In genomic region chr5:150113047-150113744, GRCh38 we compare ENCODE assay signal across 9 cellular contexts. TPM values are rescaled to one million over a fixed set of nuclear protein-coding genes. Genes with fewer than 3 reads are reported as not detected.
DNase-seq lines count a peak whose midpoint lies in the region; ATAC-seq and TF ChIP-seq lines count a peak whose summit lies in the region.
"Had no signal": no experiment of that assay in that cellular context is flagged by ENCODE, and none has a peak within 500 bp of the region (broad histone marks: within the 10 kb centered on the region; RNA-seq: fewer than 3 reads in every experiment).

No MANE protein-coding gene starts in this region.

- H3K4me1 ChIP-seq in left ventricle myocardium inferior (peaks cover 24% of the 10 kb centered on the region), sigmoid colon (peaks cover 0 to 12% (median 0%) of the 10 kb centered on the region in 4 donors)

- ATAC-seq in activated T-cell treated with anti-CD3 and anti-CD28 coated beads, Interleukin-2, amount 50 U/mL, for 72 hours (replicated peaks in 1 of 2) = no peak

- 77% methylated on average over 18 of the region's 18 CpGs for WGBS in sigmoid colon, 2 donors

- intact Hi-C loops in left ventricle myocardium inferior (cut with micrococcal nuclease) (no loop called here), sigmoid colon (cut with DNase I) (no loop called here)

- in situ Hi-C loops in GM13977 (cut with MboI; ENCODE audit: low pct_unique_long_range_greater_than_20kb, low sequenced_read_pairs, unreplicated experiment) = no loop called here

- no peaks in the 10 kb centered on the region for H3K27me3 Mint-ChIP-seq in activated T-cell treated with anti-CD3 and anti-CD28 coated beads, Interleukin-2, amount 50 U/mL, for 72 hours (ENCODE audit: low read depth)

- no peaks in the 10 kb centered on the region for H3K36me3 Mint-ChIP-seq in activated T-cell treated with anti-CD3 and anti-CD28 coated beads, Interleukin-2, amount 50 U/mL, for 72 hours (ENCODE audit: insufficient read depth in 2 of 2)

- H3K27ac ChIP-seq in left ventricle myocardium inferior (replicated peaks) (peak overlapping the region; percentile 50), sigmoid colon (peak overlapping the region; percentile 23 to 36 (median 32))

- H3K27me3 ChIP-seq in left ventricle myocardium inferior (ENCODE audit: low read depth) = no peaks in the 10 kb centered on the region
- H3K27me3 ChIP-seq in sigmoid colon = no peaks in the 10 kb centered on the region

- no peak for TF ChIP-seq EP300 in sigmoid colon (IDR thresholded peaks at IDR 0.05)

- no peak overlapping the region for H3K4me3 Mint-ChIP-seq in activated T-cell treated with anti-CD3 and anti-CD28 coated beads, Interleukin-2, amount 50 U/mL, for 72 hours
- H3K4me3 Mint-ChIP-seq: nephron had no signal

- TF ChIP-seq CTCF in GM13977 (IDR thresholded peaks at IDR 0.05; ENCODE audit: extremely low read depth, insufficient read depth, missing control alignments) (no peak), left ventricle myocardium inferior (IDR thresholded peaks at IDR 0.05; ENCODE audit: borderline replicate concordance) (no peak), sigmoid colon (IDR thresholded peaks at IDR 0.05) (no peak)

- H3K27ac Mint-ChIP-seq in activated T-cell treated with anti-CD3 and anti-CD28 coated beads, Interleukin-2, amount 50 U/mL, for 72 hours = no peak overlapping the region

- H3K36me3 ChIP-seq in left ventricle myocardium inferior (peaks cover under 1% of the 10 kb centered on the region), sigmoid colon (peaks cover 0 to 31% (median 1%) of the 10 kb centered on the region in 4 donors)

- DNase-seq in GM13977 (ENCODE audit: low spot score) (peak; percentile 6), SW480 (ENCODE audit: low spot score) (peak; percentile 60), left ventricle myocardium inferior (no peak), sigmoid colon (peak; percentile 69), anterior cingulate cortex (lab: John Stamatoyannopoulos, UW) (no peak), NCI-H1092 treated with DMSO at 0.1 percent for 48 hours (lab: John Stamatoyannopoulos, UW) (no peak), NCI-H524 treated with DMSO at 0.1 percent for 48 hours (lab: John Stamatoyannopoulos, UW) (no peak)
- no peak for DNase-seq in activated T-cell treated with anti-CD3 and anti-CD28 coated beads, Interleukin-2, amount 50 U/mL, for 72 hours

- H3K9me3 ChIP-seq in left ventricle myocardium inferior (replicated peaks) = no peaks in the 10 kb centered on the region
- H3K9me3 ChIP-seq in sigmoid colon = no peaks in the 10 kb centered on the region

- H3K4me3 ChIP-seq in left ventricle myocardium inferior (no peak overlapping the region), sigmoid colon (no peak overlapping the region)

- no peaks in the 10 kb centered on the region for H3K4me1 Mint-ChIP-seq in activated T-cell treated with anti-CD3 and anti-CD28 coated beads, Interleukin-2, amount 50 U/mL, for 72 hours (ENCODE audit: low read depth)

- no peaks in the 10 kb centered on the region for H3K9me3 Mint-ChIP-seq in activated T-cell treated with anti-CD3 and anti-CD28 coated beads, Interleukin-2, amount 50 U/mL, for 72 hours
- H3K9me3 Mint-ChIP-seq: nephron had no signal

- TF ChIP-seq POLR2A in sigmoid colon (IDR thresholded peaks at IDR 0.05) = no peak

RNA-seq across cellular contexts. Expression of gene CSF1R, which starts 26.8 kb away (rescaled TPM):
- total RNA-seq in left ventricle myocardium inferior (15.5 TPM), sigmoid colon (10 to 100 TPM; 21.9 to 44.4 (median 36.0) TPM)
- 10 to 100 TPM; 10.8 to 26.1 (median 16.3) TPM for polyA plus RNA-seq in sigmoid colon
- total RNA-seq in activated T-cell treated with anti-CD3 and anti-CD28 coated beads, Interleukin-2, amount 50 U/mL, for 72 hours = 1 to 10 TPM; 1.2 to 1.8 TPM

RNA-seq across cellular contexts. Expression of gene PDGFRB, which starts 42.4 kb away (rescaled TPM):
- total RNA-seq in left ventricle myocardium inferior = 39.7 TPM
- total RNA-seq in sigmoid colon = 100 to 1,000 TPM in 1 of 4 donors, 10 to 100 TPM in 3; 54.9 to 104 (median 69.4) TPM
- polyA plus RNA-seq in sigmoid colon = 10 to 100 TPM in 1 of 3 donors, 1 to 10 TPM in 2; 3.9 to 26.7 (median 6.0) TPM
- 1 to 10 TPM in 1 of 2 donors, under 1 TPM in 1; 0.34 to 1.1 TPM for total RNA-seq in activated T-cell treated with anti-CD3 and anti-CD28 coated beads, Interleukin-2, amount 50 U/mL, for 72 hours

RNA-seq across cellular contexts. Expression of gene CDX1, which starts 53.4 kb away (rescaled TPM):
- total RNA-seq in left ventricle myocardium inferior (not detected), sigmoid colon (1 to 10 TPM in 1 of 4 donors, under 1 TPM in 1, not detected in 2; 0.71 to 1.4 TPM)
- polyA plus RNA-seq in sigmoid colon = 100 to 1,000 TPM; 325 to 455 (median 330) TPM
- not detected for total RNA-seq in activated T-cell treated with anti-CD3 and anti-CD28 coated beads, Interleukin-2, amount 50 U/mL, for 72 hours

Comparison
In these comparisons a context has a peak if more than half of its experiments do, and no peak if none do; other contexts are left out.
1. DNase-seq: peak in GM13977 (single experiment), SW480 (single experiment) and sigmoid colon (single experiment); none in left ventricle myocardium inferior (single experiment), anterior cingulate cortex (0 of 58), NCI-H1092 treated with DMSO at 0.1 percent for 48 hours (single experiment), NCI-H524 treated with DMSO at 0.1 percent for 48 hours (single experiment) and activated T-cell treated with anti-CD3 and anti-CD28 coated beads, Interleukin-2, amount 50 U/mL, for 72 hours (0 of 2).
2. RNA of gene PDGFRB, which starts 42.4 kb away (total RNA-seq): 54.9 to 104 TPM in sigmoid colon and 39.7 TPM in left ventricle myocardium inferior (single experiment); 0.34 to 1.1 TPM in activated T-cell treated with anti-CD3 and anti-CD28 coated beads, Interleukin-2, amount 50 U/mL, for 72 hours; every median in the first group is over 10 times any median in the second.